Comparison of ENCODE assay signal across 8 cellular contexts in genomic region chr14:100214768-100215079, GRCh38. TPM values are rescaled to one million over a fixed set of nuclear protein-coding genes. Genes with fewer than 3 reads are reported as not detected.
DNase-seq lines count a peak whose midpoint lies in the region; ATAC-seq, FAIRE-seq and TF ChIP-seq lines count a peak whose summit lies in the region.

No MANE protein-coding gene starts in this region.

- no peak overlapping the region for H3K27ac ChIP-seq in GM23248
- H3K27ac ChIP-seq in SJCRH30, result no peak overlapping the region
- H3K27ac ChIP-seq in skin epidermis, result peak overlapping the region in 20 of 21 experiments; percentile 79 to 99 (median 96)

- H3K9ac ChIP-seq in GM23248, result peak overlapping the region; percentile 95

- TF ChIP-seq POLR2A in GM12892 (IDR thresholded peaks at IDR 0.05; ENCODE audit: low read depth, low read length), result no peak

- no peak for TF ChIP-seq CTCF in fibroblast of the aortic adventitia (IDR thresholded peaks at IDR 0.05; ENCODE audit: insufficient read depth, low read length)

- no peak for FAIRE-seq in GM12892 (lab: Jason Lieb, UNC)

- H3K9me2 ChIP-seq in GM23248 (ENCODE audit: insufficient read depth), result no peaks in the 10 kb centered on the region

- ATAC-seq in GM18858 (IDR thresholded peaks at IDR 0.05; ENCODE audit: unreplicated experiment), result no peak

- H3K36me3 ChIP-seq in GM23248 (ENCODE audit: low read depth), result no peaks in the 10 kb centered on the region
- H3K36me3 ChIP-seq in SJCRH30, result no peaks in the 10 kb centered on the region

- H3K27me3 ChIP-seq in GM23248 (replicated peaks; ENCODE audit: insufficient read depth) (no peaks in the 10 kb centered on the region), SJCRH30 (no peaks in the 10 kb centered on the region)

- H2AFZ ChIP-seq in GM23248, result peak overlapping the region; percentile 94

- H4K20me1 ChIP-seq in GM23248 (ENCODE audit: insufficient read depth), result no peaks in the 10 kb centered on the region

- 0 out of 2 replicates have a peak, but pooled peaks cover 4% of the 10 kb centered on the region for H3K4me1 ChIP-seq in GM23248 (ENCODE audit: insufficient read depth)
- H3K4me1 ChIP-seq in SJCRH30, result no peaks in the 10 kb centered on the region

- no peaks in the 10 kb centered on the region for H3K79me2 ChIP-seq in GM23248 (ENCODE audit: insufficient read depth)

- in situ Hi-C loops in GM23248 (cut with MboI), result no loop called here

- peak overlapping the region; percentile 88 for H3K4me3 ChIP-seq in GM23248
- H3K4me3 ChIP-seq in SJCRH30, result peak overlapping the region; percentile 57; the same call in 1 of the 2 replicates
- peak overlapping the region; percentile 33 for H3K4me3 ChIP-seq in fibroblast of the aortic adventitia (ENCODE audit: low read depth, low read length)
- peak overlapping the region; percentile 51 to 89 (median 56) for H3K4me3 ChIP-seq in skin epidermis

- no peaks in the 10 kb centered on the region for H3K9me3 ChIP-seq in GM23248 (ENCODE audit: low read depth)
- H3K9me3 ChIP-seq in SJCRH30 (replicated peaks), result no peaks in the 10 kb centered on the region

- no peaks in the 10 kb centered on the region for H3F3A ChIP-seq in GM23248 (ENCODE audit: insufficient read depth)

- H3K4me2 ChIP-seq in GM23248 (ENCODE audit: unreplicated experiment), result peak overlapping the region; percentile 67

- DNase-seq in GM23248 (no peak), SJCRH30 (no peak), fibroblast of the aortic adventitia (ENCODE audit: low read depth) (no peak), NK-92 (lab: John Stamatoyannopoulos, UW; ENCODE audit: unreplicated experiment) (no peak), NCI-H1930 (lab: John Stamatoyannopoulos, UW) (no peak), GM12892 (ENCODE audit: insufficient read length) (no peak)

- WGBS in GM23248 (ENCODE audit: low coverage in 1 of 2, low lambda C conversion rate in 2 of 2, missing lambda C conversion rate in 2 of 2), 2 experiments, result 31 to 33% methylated on average over 12 of the region's 12 CpGs

RNA-seq across cellular contexts. Expression of gene YY1, which starts 24.2 kb away (rescaled TPM):
- 43.3 and 45.3 TPM in 2 replicates for total RNA-seq in GM23248 (2014; rRNA removed; shearing (Covaris generic))
- 34.9 and 38.2 TPM in 2 replicates for polyA plus RNA-seq in GM23248 (2016; fragmentation: Nextera tagmentation; extraction: Ambion mirVana)
- 58.6 and 60.9 TPM in 2 replicates for total RNA-seq in SJCRH30 (2014; rRNA removed; shearing (Covaris generic))
- total RNA-seq in fibroblast of the aortic adventitia (ENCODE audit: low replicate concordance), result 43.3 and 47.3 TPM in 2 replicates
- polyA plus RNA-seq in GM12892 (2012; ENCODE audit: missing spikeins), result 56.6 TPM

RNA-seq across cellular contexts. Expression of gene DEGS2, which starts 55.3 kb away (rescaled TPM):
- total RNA-seq in GM23248 (2014; rRNA removed; shearing (Covaris generic)), result 1.4 TPM in 1 of 2 replicates, not detected in the other
- not detected in 2 replicates for polyA plus RNA-seq in GM23248 (2016; fragmentation: Nextera tagmentation; extraction: Ambion mirVana)
- total RNA-seq in SJCRH30 (2014; rRNA removed; shearing (Covaris generic)), result 0.03 TPM in 1 of 2 replicates, not detected in the other
- total RNA-seq in fibroblast of the aortic adventitia (ENCODE audit: low replicate concordance), result 0.16 TPM in 1 of 2 replicates, not detected in the other
- polyA plus RNA-seq in GM12892 (2012; ENCODE audit: missing spikeins), result 0.17 TPM

Comparison
In these comparisons a context has a peak if more than half of its experiments do, and no peak if none do; other contexts are left out.
1. H3K27ac ChIP-seq: peak in skin epidermis (20 of 21); none in GM23248 (single experiment) and SJCRH30 (single experiment).
2. H3K4me3 ChIP-seq: peak in every context shown above with its lines; median percentile 88 in GM23248; 57 in SJCRH30; 56 in skin epidermis; 33 in fibroblast of the aortic adventitia.